In the genomic region with DNA sequence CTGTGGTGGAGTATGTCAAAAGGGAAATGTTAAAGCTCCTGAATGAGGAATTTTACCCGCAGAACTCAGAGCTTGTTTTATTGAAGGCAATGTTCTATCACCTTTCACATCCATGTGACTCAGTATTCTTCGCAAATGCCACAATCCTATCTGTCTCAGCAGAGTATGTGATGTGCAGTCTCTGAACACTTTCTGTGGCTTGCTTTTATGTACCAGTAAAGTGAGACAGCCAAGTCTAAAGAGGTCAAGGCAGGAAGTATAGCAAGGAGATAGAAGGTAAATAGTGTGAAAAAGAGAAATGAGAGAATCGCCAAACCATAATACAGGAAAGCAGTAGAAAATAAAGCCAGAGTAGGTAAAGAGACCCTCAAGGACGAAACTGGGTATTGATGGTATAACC, we compare ENCODE assay signal across 26 cellular contexts.
"Had no signal": no experiment of that assay in that cellular context is flagged by ENCODE, and none has a peak within 500 bp of the region (broad histone marks: within the 10 kb centered on the region; RNA-seq: fewer than 3 reads in every experiment).

No MANE protein-coding gene starts in this region.

- H3K9me3 ChIP-seq: stomach, suprapubic skin, testis, thoracic aorta, thyroid gland, tibial artery, tibial nerve, transverse colon, upper lobe of left lung, upper lobe of right lung, uterus, vagina had no signal

- H3K4me3 ChIP-seq: stomach, suprapubic skin, testis, thoracic aorta, thyroid gland, tibial artery, tibial nerve, transverse colon, upper lobe of left lung, upper lobe of right lung, uterus, vagina had no signal

- H3K27ac ChIP-seq: stomach, suprapubic skin, testis, thoracic aorta, thyroid gland, tibial artery, tibial nerve, transverse colon, upper lobe of left lung, upper lobe of right lung, uterus, vagina had no signal

- H3K27me3 ChIP-seq: stomach, suprapubic skin, testis, thyroid gland, tibial artery, tibial nerve, transverse colon, upper lobe of left lung, upper lobe of right lung, uterus, vagina had no signal

- ATAC-seq: stimulated activated effector memory CD8-positive, alpha-beta T cell treated with anti-CD3 and anti-CD28 coated beads, Interleukin-12 subunit alpha, Interleukin-12 subunit beta, amount 100 ng/mL, for 72 hours; stimulated activated memory B cell treated with anti-CD40 and anti-IgM and Interleukin-4, amounts not matched to agents 10 μg/mL and 1 μg/mL and 100 μg/mL, for 72 hours; stimulated activated naive B cell treated with anti-CD40 and anti-IgM and Interleukin-4, amounts not matched to agents 10 μg/mL and 1 μg/mL and 100 μg/mL, for 72 hours; stimulated activated naive CD8-positive, alpha-beta T cell treated with anti-CD3 and anti-CD28 coated beads, Interleukin-15, amount 100 ng/mL, for 72 hours; stimulated activated naive CD8-positive, alpha-beta T cell treated with anti-CD3 and anti-CD28 coated beads, Interleukin-15, Interleukin-2, amounts not matched to agents 100 U/mL and 50 U/mL, for 24 hours; upper lobe of right lung had no signal

- H3K36me3 ChIP-seq: stomach, suprapubic skin, thoracic aorta, thyroid gland, tibial artery, tibial nerve, transverse colon, upper lobe of left lung, upper lobe of right lung, uterus, vagina had no signal

- DNase-seq: stimulated activated CD4-positive, alpha-beta T cell treated with anti-CD3 and anti-CD28 coated beads, Interleukin-2, amount 100 ng/mL, for 48 hours; stimulated activated CD4-positive, alpha-beta T cell treated with anti-CD3 and anti-CD28 coated beads, Interleukin-4, amount 100 ng/mL, for 1 hour; stimulated activated CD4-positive, alpha-beta T cell treated with anti-CD3 and anti-CD28 coated beads, Interleukin-4, amount 100 ng/mL, for 24 hours; stimulated activated CD4-positive, alpha-beta T cell treated with anti-CD3 and anti-CD28 coated beads, Interleukin-4, amount 100 ng/mL, for 4 hours; stimulated activated CD8-positive, alpha-beta memory T cell treated with anti-CD3 and anti-CD28 coated beads, Interleukin-4, amount 100 ng/mL, for 48 hours; stimulated activated naive B cell treated with anti-CD40 and anti-IgM and Interleukin-4, amounts not matched to agents 10 μg/mL and 1 μg/mL and 100 μg/mL, for 72 hours; stimulated activated naive CD4-positive, alpha-beta T cell; stimulated activated naive CD4-positive, alpha-beta T cell treated with Interleukin-2 at 50 U/mL for 16 hours; stimulated activated naive CD8-positive, alpha-beta T cell treated with anti-CD3 and anti-CD28 coated beads, Interleukin-15, amount 100 ng/mL, for 72 hours; stimulated activated naive CD8-positive, alpha-beta T cell treated with anti-CD3 and anti-CD28 coated beads, Interleukin-15, Interleukin-2, amounts not matched to agents 100 U/mL and 50 U/mL, for 24 hours; stomach; substantia nigra; testis; thyroid gland; tibial artery; transverse colon; trophoblast cell; upper lobe of left lung; upper lobe of right lung; uterus had no signal

- H3K4me1 ChIP-seq: stomach, suprapubic skin, testis, thyroid gland, tibial artery, tibial nerve, transverse colon, upper lobe of left lung, upper lobe of right lung, uterus, vagina had no signal
